ENCODE assay signal across 30 cellular contexts in genomic region chr2:207353836-207354235, GRCh38.
"Had no signal": no experiment of that assay in that cellular context is flagged by ENCODE, and none has a peak within 500 bp of the region (broad histone marks: within the 10 kb centered on the region; RNA-seq: fewer than 3 reads in every experiment).

No MANE protein-coding gene starts in this region.

- H3K4me3 ChIP-seq: PC-9, SJCRH30, SK-N-MC had no signal

- DNase-seq: Karpas-422, MM.1S, NCI-H1092, NCI-H1105, NCI-H1417 treated with DMSO at 0.1 percent for 48 hours, NCI-H1436 treated with DMSO at 0.1 percent for 48 hours, NCI-H1694 treated with DMSO at 0.1 percent for 48 hours, NCI-H187 treated with DMSO at 0.1 percent for 48 hours, NCI-H2029, NCI-H2081, NCI-H2171 treated with DMSO at 0.1 percent for 48 hours, NCI-H226, NCI-H446 treated with DMSO at 0.1 percent for 48 hours, NCI-H510A, NCI-H524, NCI-H526, NCI-H69, NCI-H748 treated with DMSO at 0.1 percent for 48 hours, NCI-H82, PC-9, SHP77, SIG-M5, SJCRH30, T-cell had no signal

- H3K36me3 Mint-ChIP-seq: T-cell had no signal

- H3K4me2 ChIP-seq: PC-9 had no signal

- H3K27me3 ChIP-seq: SJCRH30 had no signal

- H3K9me3 ChIP-seq: SJCRH30 had no signal

- H3K4me1 ChIP-seq: SJCRH30 had no signal

- H3K27ac ChIP-seq: PC-9, RWPE1, SJCRH30, SK-N-MC had no signal

- H2AFZ ChIP-seq: PC-9 had no signal

- H3K27me3 Mint-ChIP-seq: T-cell had no signal

- FAIRE-seq: RCC 7860 had no signal

- H3K4me3 Mint-ChIP-seq: T-cell had no signal

- ATAC-seq: Panc1, Right ventricle myocardium inferior, SK-N-SH treated with all-trans-retinoic acid at 6 μM for 48 hours had no signal

- H3K9me3 Mint-ChIP-seq: T-cell had no signal

- H3K27ac Mint-ChIP-seq: T-cell had no signal

- H3K36me3 ChIP-seq: SJCRH30 had no signal
